In genomic region chr5:141665995-141666940, GRCh38 we compare ENCODE assay signal across 31 cellular contexts.
"Had no signal": no experiment of that assay in that cellular context is flagged by ENCODE, and none has a peak within 500 bp of the region (broad histone marks: within the 10 kb centered on the region; RNA-seq: fewer than 3 reads in every experiment).

No MANE protein-coding gene starts in this region.

- H3K4me1 ChIP-seq: adrenal gland, colonic mucosa had no signal

- ATAC-seq: activated CD4-positive, CD25-positive, alpha-beta regulatory T cell treated with anti-CD3 and anti-CD28 coated beads, Interleukin-2, amount 50 U/mL, for 24 hours; activated CD8-positive, alpha-beta memory T cell treated with anti-CD3 and anti-CD28 coated beads, Interleukin-2, amount 10 ng/mL, durations not matched to agents 7 days and 5 days; activated CD8-positive, alpha-beta T cell treated with anti-CD3 and anti-CD28 coated beads, Interleukin-2, amount 10 ng/mL, durations not matched to agents 7 days and 5 days; activated naive CD8-positive, alpha-beta T cell treated with anti-CD3 and anti-CD28 coated beads, Interleukin-2, amount 50 U/mL, for 24 hours; gastroesophageal sphincter; heart right ventricle had no signal

- H3K4me3 ChIP-seq: adrenal gland, body of pancreas, colonic mucosa, esophagus squamous epithelium, gastroesophageal sphincter, heart right ventricle had no signal

- H3K9me3 ChIP-seq: adrenal gland, body of pancreas, colonic mucosa, esophagus squamous epithelium, gastroesophageal sphincter, heart right ventricle had no signal

- H3K4me3 Mint-ChIP-seq: activated B cell treated with CpG ODN at 0.5 μM for 24 hours; activated CD4-positive, alpha-beta memory T cell treated with anti-CD3 and anti-CD28 coated beads for 36 hours; activated CD4-positive, alpha-beta T cell treated with anti-CD3 and anti-CD28 coated beads, Interleukin-2, amount 10 ng/mL, durations not matched to agents 24 days and 14 days; activated CD8-positive, alpha-beta memory T cell treated with anti-CD3 and anti-CD28 coated beads, Interleukin-2, amount 10 ng/mL, durations not matched to agents 7 days and 5 days; activated CD8-positive, alpha-beta T cell treated with anti-CD3 and anti-CD28 coated beads, Interleukin-2, amount 10 ng/mL, durations not matched to agents 7 days and 5 days; activated naive CD4-positive, alpha-beta T cell treated with anti-CD3 and anti-CD28 coated beads, Interleukin-2, amount 10 ng/mL, durations not matched to agents 7 days and 5 days; activated naive CD8-positive, alpha-beta T cell treated with anti-CD3 and anti-CD28 coated beads for 36 hours; activated naive CD8-positive, alpha-beta T cell treated with anti-CD3 and anti-CD28 coated beads, Interleukin-2, amount 50 U/mL, for 24 hours; activated T-helper 1 cell treated with anti-CD3 and anti-CD28 coated beads, Interleukin-12 subunit alpha, Interleukin-12 subunit beta, Interleukin-2, Interleukin-4 antibody, amounts not matched to agents 30 ng/mL and 10 ng/mL and 1 ng/mL, durations not matched to agents 14 hours and 24 hours and 36 hours had no signal

- H3K9me3 Mint-ChIP-seq: activated B cell treated with CpG ODN at 0.5 μM for 24 hours; activated CD4-positive, alpha-beta memory T cell treated with anti-CD3 and anti-CD28 coated beads for 36 hours; activated CD4-positive, alpha-beta T cell treated with anti-CD3 and anti-CD28 coated beads, Interleukin-2, amount 10 ng/mL, durations not matched to agents 24 days and 14 days; activated naive CD4-positive, alpha-beta T cell treated with anti-CD3 and anti-CD28 coated beads, Interleukin-2, amount 10 ng/mL, durations not matched to agents 7 days and 5 days; activated naive CD8-positive, alpha-beta T cell treated with anti-CD3 and anti-CD28 coated beads for 36 hours; activated naive CD8-positive, alpha-beta T cell treated with anti-CD3 and anti-CD28 coated beads, Interleukin-2, amount 50 U/mL, for 24 hours; activated T-helper 1 cell treated with anti-CD3 and anti-CD28 coated beads, Interleukin-12 subunit alpha, Interleukin-12 subunit beta, Interleukin-2, Interleukin-4 antibody, amounts not matched to agents 30 ng/mL and 10 ng/mL and 1 ng/mL, durations not matched to agents 14 hours and 24 hours and 36 hours had no signal

- DNase-seq: activated B cell treated with CpG ODN at 0.5 μM for 24 hours; activated CD4-positive, alpha-beta memory T cell treated with anti-CD3 and anti-CD28 coated beads for 36 hours; activated CD4-positive, alpha-beta T cell treated with anti-CD3 and anti-CD28 coated beads, Interleukin-2, amount 10 ng/mL, durations not matched to agents 24 days and 14 days; activated CD8-positive, alpha-beta memory T cell treated with anti-CD3 and anti-CD28 coated beads, Interleukin-2, amount 10 ng/mL, durations not matched to agents 7 days and 5 days; activated CD8-positive, alpha-beta memory T cell treated with anti-CD3 and anti-CD28 coated beads, Interleukin-2, amount 50 U/mL, for 4 hours; activated CD8-positive, alpha-beta T cell treated with anti-CD3 and anti-CD28 coated beads, Interleukin-2, amount 10 ng/mL, durations not matched to agents 7 days and 5 days; activated gamma-delta T cell; activated naive CD4-positive, alpha-beta T cell; activated naive CD4-positive, alpha-beta T cell treated with anti-CD3 and anti-CD28 coated beads, Interleukin-2, amount 10 ng/mL, durations not matched to agents 7 days and 5 days; activated naive CD8-positive, alpha-beta T cell treated with anti-CD3 and anti-CD28 coated beads for 36 hours; activated naive CD8-positive, alpha-beta T cell treated with anti-CD3 and anti-CD28 coated beads, Interleukin-2, amount 50 U/mL, for 24 hours; activated T-cell treated with anti-CD3 and anti-CD28 coated beads, Interleukin-2, amount 50 U/mL, for 1 hour; activated T-cell treated with anti-CD3 and anti-CD28 coated beads, Interleukin-2, amount 50 U/mL, for 48 hours; adrenal gland; amygdala; aorta; body of pancreas; caudate nucleus; colonic mucosa; effector CD8-positive, alpha-beta T cell; esophagus squamous epithelium; foreskin melanocyte; heart right ventricle; T-helper 2 cell had no signal

- H3K27me3 ChIP-seq: adrenal gland, body of pancreas, colonic mucosa, esophagus squamous epithelium, gastroesophageal sphincter, heart right ventricle had no signal

- H3K27ac Mint-ChIP-seq: activated B cell treated with CpG ODN at 0.5 μM for 24 hours; activated CD4-positive, alpha-beta memory T cell treated with anti-CD3 and anti-CD28 coated beads for 36 hours; activated CD4-positive, alpha-beta T cell treated with anti-CD3 and anti-CD28 coated beads, Interleukin-2, amount 10 ng/mL, durations not matched to agents 24 days and 14 days; activated CD8-positive, alpha-beta memory T cell treated with anti-CD3 and anti-CD28 coated beads, Interleukin-2, amount 10 ng/mL, durations not matched to agents 7 days and 5 days; activated CD8-positive, alpha-beta T cell treated with anti-CD3 and anti-CD28 coated beads, Interleukin-2, amount 10 ng/mL, durations not matched to agents 7 days and 5 days; activated naive CD4-positive, alpha-beta T cell treated with anti-CD3 and anti-CD28 coated beads, Interleukin-2, amount 10 ng/mL, durations not matched to agents 7 days and 5 days; activated naive CD8-positive, alpha-beta T cell treated with anti-CD3 and anti-CD28 coated beads for 36 hours; activated naive CD8-positive, alpha-beta T cell treated with anti-CD3 and anti-CD28 coated beads, Interleukin-2, amount 50 U/mL, for 24 hours; activated T-helper 1 cell treated with anti-CD3 and anti-CD28 coated beads, Interleukin-12 subunit alpha, Interleukin-12 subunit beta, Interleukin-2, Interleukin-4 antibody, amounts not matched to agents 30 ng/mL and 10 ng/mL and 1 ng/mL, durations not matched to agents 14 hours and 24 hours and 36 hours had no signal

- H3K27ac ChIP-seq: adrenal gland, colonic mucosa, epithelial cell of prostate, esophagus squamous epithelium, gastroesophageal sphincter, heart right ventricle, VCaP had no signal

- H3K36me3 ChIP-seq: adrenal gland, colonic mucosa had no signal

- FAIRE-seq: endometrium, endothelial cell of umbilical vein had no signal

- H3K27me3 Mint-ChIP-seq: activated CD4-positive, alpha-beta memory T cell treated with anti-CD3 and anti-CD28 coated beads for 36 hours; activated CD4-positive, alpha-beta T cell treated with anti-CD3 and anti-CD28 coated beads, Interleukin-2, amount 10 ng/mL, durations not matched to agents 24 days and 14 days; activated CD8-positive, alpha-beta memory T cell treated with anti-CD3 and anti-CD28 coated beads, Interleukin-2, amount 10 ng/mL, durations not matched to agents 7 days and 5 days; activated naive CD8-positive, alpha-beta T cell treated with anti-CD3 and anti-CD28 coated beads for 36 hours; activated naive CD8-positive, alpha-beta T cell treated with anti-CD3 and anti-CD28 coated beads, Interleukin-2, amount 50 U/mL, for 24 hours had no signal

- H3K36me3 Mint-ChIP-seq: activated CD4-positive, alpha-beta memory T cell treated with anti-CD3 and anti-CD28 coated beads for 36 hours; activated CD8-positive, alpha-beta memory T cell treated with anti-CD3 and anti-CD28 coated beads, Interleukin-2, amount 10 ng/mL, durations not matched to agents 7 days and 5 days; activated naive CD4-positive, alpha-beta T cell treated with anti-CD3 and anti-CD28 coated beads, Interleukin-2, amount 10 ng/mL, durations not matched to agents 7 days and 5 days; activated naive CD8-positive, alpha-beta T cell treated with anti-CD3 and anti-CD28 coated beads for 36 hours had no signal
